ENCODE assay signal across 8 cellular contexts in genomic region chrX:69125094-69125493, GRCh38.
"Had no signal": no experiment of that assay in that cellular context is flagged by ENCODE, and none has a peak within 500 bp of the region (broad histone marks: within the 10 kb centered on the region; RNA-seq: fewer than 3 reads in every experiment).

No MANE protein-coding gene starts in this region.

- H2AFZ ChIP-seq: GM23338 had no signal

- DNase-seq: H9, HCEC 1CT, HFFc6, KG1 had no signal

- ATAC-seq: GM23338, HepG2, K562 had no signal

- H3K4me3 ChIP-seq: GM23338, K562 had no signal

- H3K4me2 ChIP-seq: GM23338 had no signal

- H3K27ac ChIP-seq: HL-60 had no signal
